Comparison of ENCODE assay signal across 8 cellular contexts in genomic region chr16:88784074-88784855, GRCh38. TPM values are rescaled to one million over a fixed set of nuclear protein-coding genes. Genes with fewer than 3 reads are reported as not detected.
DNase-seq lines count a peak whose midpoint lies in the region; ATAC-seq and TF ChIP-seq lines count a peak whose summit lies in the region.

No MANE protein-coding gene starts in this region.

- no peaks in the 10 kb centered on the region for H3K27me3 Mint-ChIP-seq in activated T-helper 2 cell treated with anti-CD3 and anti-CD28 coated beads, Interferon-gamma antibody, Interleukin-2, Interleukin-4, amounts not matched to agents 10 μg/mL and 5 μg/mL and 100 μg/mL, durations not matched to agents 14 hours and 24 hours and 36 hours (ENCODE audit: low read depth)

- peak; percentile 58 for TF ChIP-seq CTCF in GM12873 (IDR thresholded peaks at IDR 0.05; ENCODE audit: insufficient read depth, low read depth, low read length, missing control alignments)
- peak; percentile 61 for TF ChIP-seq CTCF in foreskin keratinocyte (conservative IDR thresholded peaks at IDR 0.05)
- TF ChIP-seq CTCF in neutrophil (IDR thresholded peaks at IDR 0.05) = peak; percentile 33

- H3K9me3 ChIP-seq in neutrophil = no peaks in the 10 kb centered on the region

- H3K4me3 ChIP-seq in neutrophil (ENCODE audit: low read depth in 1 of 2, low read length in 1 of 2) = peak overlapping the region; percentile 69 to 74

- peak; percentile 74 for DNase-seq in 8988T
- peak; percentile 42 for DNase-seq in NAMALWA (ENCODE audit: low spot score)
- DNase-seq in activated T-helper 2 cell treated with anti-CD3 and anti-CD28 coated beads, Interferon-gamma antibody, Interleukin-2, Interleukin-4, amounts not matched to agents 10 μg/mL and 5 μg/mL and 100 μg/mL, durations not matched to agents 14 hours and 24 hours and 36 hours (ENCODE audit: low spot score) = peak; percentile 43
- DNase-seq in foreskin keratinocyte = peak in 1 of 2 donors; percentile 51
- no peak for DNase-seq in COLO829 (ENCODE audit: low spot score)

- peak; percentile 38 for ATAC-seq in foreskin keratinocyte
- ATAC-seq in GM21390 (IDR thresholded peaks at IDR 0.05; ENCODE audit: unreplicated experiment) = no peak

- H3K9me3 Mint-ChIP-seq in activated T-helper 2 cell treated with anti-CD3 and anti-CD28 coated beads, Interferon-gamma antibody, Interleukin-2, Interleukin-4, amounts not matched to agents 10 μg/mL and 5 μg/mL and 100 μg/mL, durations not matched to agents 14 hours and 24 hours and 36 hours = no peaks in the 10 kb centered on the region

- peaks cover 38% of the 10 kb centered on the region for H3K4me1 Mint-ChIP-seq in activated T-helper 2 cell treated with anti-CD3 and anti-CD28 coated beads, Interferon-gamma antibody, Interleukin-2, Interleukin-4, amounts not matched to agents 10 μg/mL and 5 μg/mL and 100 μg/mL, durations not matched to agents 14 hours and 24 hours and 36 hours (ENCODE audit: low read depth)

- H3K4me3 Mint-ChIP-seq in activated T-helper 2 cell treated with anti-CD3 and anti-CD28 coated beads, Interferon-gamma antibody, Interleukin-2, Interleukin-4, amounts not matched to agents 10 μg/mL and 5 μg/mL and 100 μg/mL, durations not matched to agents 14 hours and 24 hours and 36 hours (ENCODE audit: low read depth) = peak overlapping the region; percentile 86

- no peaks in the 10 kb centered on the region for H3K36me3 ChIP-seq in neutrophil

- H3K27ac Mint-ChIP-seq in activated T-helper 2 cell treated with anti-CD3 and anti-CD28 coated beads, Interferon-gamma antibody, Interleukin-2, Interleukin-4, amounts not matched to agents 10 μg/mL and 5 μg/mL and 100 μg/mL, durations not matched to agents 14 hours and 24 hours and 36 hours = peak overlapping the region; percentile 80

- H3K27ac ChIP-seq in foreskin keratinocyte (peak overlapping the region; percentile 86), neutrophil (peak overlapping the region; percentile 62)

- H3K4me1 ChIP-seq in foreskin keratinocyte (peaks cover 18% of the 10 kb centered on the region), neutrophil (ENCODE audit: control insufficient read depth in 1 of 2, insufficient read depth in 1 of 2, low read depth in 1 of 2, low read length in 1 of 2) (peaks cover 43 to 46% of the 10 kb centered on the region in 2 experiments)

- no peaks in the 10 kb centered on the region for H3K27me3 ChIP-seq in foreskin keratinocyte
- peaks cover 14% of the 10 kb centered on the region for H3K27me3 ChIP-seq in neutrophil

- peaks cover 9% of the 10 kb centered on the region for H3K36me3 Mint-ChIP-seq in activated T-helper 2 cell treated with anti-CD3 and anti-CD28 coated beads, Interferon-gamma antibody, Interleukin-2, Interleukin-4, amounts not matched to agents 10 μg/mL and 5 μg/mL and 100 μg/mL, durations not matched to agents 14 hours and 24 hours and 36 hours (ENCODE audit: low read depth)

- intact Hi-C loops in activated T-helper 2 cell treated with anti-CD3 and anti-CD28 coated beads, Interferon-gamma antibody, Interleukin-2, Interleukin-4, amounts not matched to agents 10 μg/mL and 5 μg/mL and 100 μg/mL, durations not matched to agents 14 hours and 24 hours and 36 hours (cut with micrococcal nuclease) = loop anchor here (2.0 to 10.0 kb wide), 5 partner anchors 39 to 711 kb away; partner anchors contain the start of genes ANKRD11, ZC3H18 and ZFPM1

RNA-seq across cellular contexts. Expression of gene PIEZO1, which starts 0.8 kb away (rescaled TPM):
- 240 and 255 TPM in 2 replicates for total RNA-seq in activated T-helper 2 cell treated with anti-CD3 and anti-CD28 coated beads, Interferon-gamma antibody, Interleukin-2, Interleukin-4, amounts not matched to agents 10 μg/mL and 5 μg/mL and 100 μg/mL, durations not matched to agents 14 hours and 24 hours and 36 hours
- total RNA-seq in foreskin keratinocyte = 184 and 213 TPM in 2 replicates
- 190 and 238 TPM in 2 replicates for polyA plus RNA-seq in foreskin keratinocyte

RNA-seq across cellular contexts. Expression of gene CDT1, which starts 19.3 kb away (rescaled TPM):
- total RNA-seq in activated T-helper 2 cell treated with anti-CD3 and anti-CD28 coated beads, Interferon-gamma antibody, Interleukin-2, Interleukin-4, amounts not matched to agents 10 μg/mL and 5 μg/mL and 100 μg/mL, durations not matched to agents 14 hours and 24 hours and 36 hours = 79.9 and 90.9 TPM in 2 replicates
- 24.1 and 26.3 TPM in 2 replicates for total RNA-seq in foreskin keratinocyte
- polyA plus RNA-seq in foreskin keratinocyte = 27.5 and 27.9 TPM in 2 replicates

RNA-seq across cellular contexts. Expression of gene APRT, which starts 27.5 kb away (rescaled TPM):
- total RNA-seq in activated T-helper 2 cell treated with anti-CD3 and anti-CD28 coated beads, Interferon-gamma antibody, Interleukin-2, Interleukin-4, amounts not matched to agents 10 μg/mL and 5 μg/mL and 100 μg/mL, durations not matched to agents 14 hours and 24 hours and 36 hours = 294 and 300 TPM in 2 replicates
- total RNA-seq in foreskin keratinocyte = 174 and 188 TPM in 2 replicates
- 312 and 330 TPM in 2 replicates for polyA plus RNA-seq in foreskin keratinocyte
